In the genomic region with DNA sequence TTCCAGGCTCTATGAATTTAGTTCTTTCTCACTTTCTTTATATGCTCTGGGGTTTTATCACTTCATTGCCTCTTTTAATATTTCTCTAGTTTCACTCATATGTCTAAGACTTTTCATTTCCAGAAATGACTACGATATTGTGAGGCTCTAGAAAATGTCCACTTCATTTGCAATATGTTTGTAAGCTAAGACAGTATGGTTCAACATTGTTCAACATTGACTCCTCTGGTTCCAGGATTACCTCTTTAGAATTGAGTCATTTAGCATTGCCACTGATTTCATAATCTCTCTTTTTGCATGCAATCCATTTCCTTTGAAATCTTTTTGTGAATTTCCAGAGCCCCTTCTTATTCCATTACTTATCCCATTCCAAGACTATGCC, we compare ENCODE assay signal across 8 cellular contexts. TPM values are rescaled to one million over a fixed set of nuclear protein-coding genes. Genes with fewer than 3 reads are reported as not detected.
DNase-seq lines count a peak whose midpoint lies in the region; ATAC-seq, FAIRE-seq and TF ChIP-seq lines count a peak whose summit lies in the region.

No MANE protein-coding gene starts in this region.

- in situ Hi-C loops in GM12878 (cut with MboI): no loop called here

- TF ChIP-seq CTCF in GM12878 (IDR thresholded peaks at IDR 0.05 in 2 of 3, conservative IDR thresholded peaks at IDR 0.05 in 1 of 3; ENCODE audit: control insufficient read depth in 2 of 3, extremely low read depth in 1 of 3, insufficient read depth in 1 of 3, low read depth in 3 of 3, low read length in 3 of 3): no peak

- POLR2A ChIA-PET in GM12878 (lab: Charles Lee): no interaction called here

- CTCF ChIA-PET in GM12878 (lab: Yijun Ruan, JAX): interaction anchor here (0.8 to 5.3 kb wide), 4 partner anchors 15 to 166 kb away, joined by 3 to 15 read pairs (median 6); a partner anchor contains a TSS

- peak overlapping the region; percentile 30; the same call in 1 of the 2 replicates for H3K4me2 ChIP-seq in GM12878 (ENCODE audit: control insufficient read depth, insufficient read depth)

- 0% methylated on average over 1 of the region's 1 CpG for WGBS in GM12878 (ENCODE audit: insufficient coverage, insufficient replicate concordance, low lambda C conversion rate, missing lambda C conversion rate)

- peak; percentile 73 for FAIRE-seq in GM12878 (lab: Jason Lieb, UNC)

- TF ChIP-seq RAD21 in GM12878 (IDR thresholded peaks at IDR 0.05; ENCODE audit: insufficient read depth, low read depth, low read length): no peak

- H3K4me1 ChIP-seq in GM12878 (ENCODE audit: control insufficient read depth, insufficient read depth, low read length) (peaks cover 18% of the 10 kb centered on the region), SJCRH30 (no peaks in the 10 kb centered on the region)

- no peaks in the 10 kb centered on the region for H4K20me1 ChIP-seq in GM12878 (ENCODE audit: control insufficient read depth, insufficient read depth)

- no peaks in the 10 kb centered on the region for H3K36me3 ChIP-seq in GM12878 (ENCODE audit: control insufficient read depth in 2 of 2, insufficient read depth in 2 of 2, low read length in 1 of 2)
- H3K36me3 ChIP-seq in SJCRH30: no peaks in the 10 kb centered on the region

- no peaks in the 10 kb centered on the region for H3K27me3 ChIP-seq in GM12878 (replicated peaks in 1 of 2; ENCODE audit: control insufficient read depth in 2 of 2, insufficient read depth in 2 of 2, low read length in 1 of 2)
- no peaks in the 10 kb centered on the region for H3K27me3 ChIP-seq in SJCRH30

- RAD21 ChIA-PET in GM12878 (lab: Charles Lee; ENCODE audit: unreplicated experiment): no interaction called here

- H3K4me3 ChIP-seq in GM12878 (no peak overlapping the region), SJCRH30 (no peak overlapping the region)

- no peak overlapping the region for H3K27ac ChIP-seq in GM12878 (ENCODE audit: control insufficient read depth, insufficient read depth)
- H3K27ac ChIP-seq in SJCRH30: no peak overlapping the region

- no peaks in the 10 kb centered on the region for H3K9me3 ChIP-seq in GM12878 (replicated peaks; ENCODE audit: control insufficient read depth, insufficient read depth, low read length)
- H3K9me3 ChIP-seq in SJCRH30 (replicated peaks): no peaks in the 10 kb centered on the region

- no peak; a peak in 1 of 4 replicates for TF ChIP-seq EP300 in GM12878 (IDR thresholded peaks at IDR 0.05; ENCODE audit: borderline replicate concordance in 1 of 2, control insufficient read depth in 1 of 2, low read depth in 2 of 2, low read length in 2 of 2)

- intact Hi-C loops in GM12878 (cut with micrococcal nuclease; ENCODE audit: unreplicated experiment): loop anchor here (5.0 kb wide), 1 partner anchor 63 kb away; a partner anchor contains a TSS

- ATAC-seq in GM19467 (IDR thresholded peaks at IDR 0.05; ENCODE audit: unreplicated experiment): peak; percentile 70
- ATAC-seq in HG03439 (IDR thresholded peaks at IDR 0.05; ENCODE audit: unreplicated experiment): peak; percentile 79
- peak; percentile 64 for ATAC-seq in GM12878

- no peaks in the 10 kb centered on the region for H3K79me2 ChIP-seq in GM12878 (ENCODE audit: control insufficient read depth, insufficient read depth, low read length)

- H2AFZ ChIP-seq in GM12878 (ENCODE audit: control insufficient read depth, low read depth, low read length): no peak overlapping the region

- DNase-seq in AG20443 (ENCODE audit: low spot score) (peak; percentile 42), GM12878 (ENCODE audit: low read depth, low spot score) (no peak), NCI-H146 (lab: John Stamatoyannopoulos, UW) (no peak), SK-N-DZ (ENCODE audit: low spot score) (no peak), SJCRH30 (no peak), inferior parietal cortex (ENCODE audit: extremely low spot score) (no peak)

- TF ChIP-seq POLR2A in GM12878 (IDR thresholded peaks at IDR 0.05; ENCODE audit: low read depth, low read length): no peak

- no peak overlapping the region for H3K9ac ChIP-seq in GM12878 (ENCODE audit: control insufficient read depth, insufficient read depth, low read length)

- SMC1A ChIA-PET in GM12878 (lab: Charles Lee; ENCODE audit: uncharacterized antibody, unreplicated experiment): interaction anchor here (0.8 to 1.1 kb wide), 3 partner anchors 9 to 155 kb away, joined by 4 to 6 read pairs (median 5); no protein-coding TSS in a partner anchor

- no TSS peak for BruUV-seq in GM12878 (replicated peaks; lab: Mats Ljungman, UMichigan)

TF ChIP-seq in GM12878, 131 proteins besides CTCF, POLR2A, EP300 and RAD21 (continues in another document):
- peak; percentile 40; the same call in 1 of the 2 replicates for TF ChIP-seq RUNX3 (IDR thresholded peaks at IDR 0.05; ENCODE audit: low read length)
- TF ChIP-seq NFIC (IDR thresholded peaks at IDR 0.05; ENCODE audit: low read depth, low read length): peak; percentile 81
- no peak for TF ChIP-seq CHD1 (IDR thresholded peaks at IDR 0.05; ENCODE audit: low read depth, low read length)
- peak; percentile 40; the same call in 1 of the 2 replicates for TF ChIP-seq IRF4 (IDR thresholded peaks at IDR 0.05; ENCODE audit: low read depth, low read length)
- peak; percentile 59; the same call in 1 of the 2 replicates for TF ChIP-seq FOXM1 (IDR thresholded peaks at IDR 0.05; ENCODE audit: low read depth, low read length)
- 0 out of 2 replicates have a peak, but pooled peaks have one; percentile 54 for TF ChIP-seq MEF2A (IDR thresholded peaks at IDR 0.05; ENCODE audit: insufficient read depth, low read depth, low read length)
- TF ChIP-seq JUNB (IDR thresholded peaks at IDR 0.05): peak; percentile 79
- TF ChIP-seq, protein P1, sequence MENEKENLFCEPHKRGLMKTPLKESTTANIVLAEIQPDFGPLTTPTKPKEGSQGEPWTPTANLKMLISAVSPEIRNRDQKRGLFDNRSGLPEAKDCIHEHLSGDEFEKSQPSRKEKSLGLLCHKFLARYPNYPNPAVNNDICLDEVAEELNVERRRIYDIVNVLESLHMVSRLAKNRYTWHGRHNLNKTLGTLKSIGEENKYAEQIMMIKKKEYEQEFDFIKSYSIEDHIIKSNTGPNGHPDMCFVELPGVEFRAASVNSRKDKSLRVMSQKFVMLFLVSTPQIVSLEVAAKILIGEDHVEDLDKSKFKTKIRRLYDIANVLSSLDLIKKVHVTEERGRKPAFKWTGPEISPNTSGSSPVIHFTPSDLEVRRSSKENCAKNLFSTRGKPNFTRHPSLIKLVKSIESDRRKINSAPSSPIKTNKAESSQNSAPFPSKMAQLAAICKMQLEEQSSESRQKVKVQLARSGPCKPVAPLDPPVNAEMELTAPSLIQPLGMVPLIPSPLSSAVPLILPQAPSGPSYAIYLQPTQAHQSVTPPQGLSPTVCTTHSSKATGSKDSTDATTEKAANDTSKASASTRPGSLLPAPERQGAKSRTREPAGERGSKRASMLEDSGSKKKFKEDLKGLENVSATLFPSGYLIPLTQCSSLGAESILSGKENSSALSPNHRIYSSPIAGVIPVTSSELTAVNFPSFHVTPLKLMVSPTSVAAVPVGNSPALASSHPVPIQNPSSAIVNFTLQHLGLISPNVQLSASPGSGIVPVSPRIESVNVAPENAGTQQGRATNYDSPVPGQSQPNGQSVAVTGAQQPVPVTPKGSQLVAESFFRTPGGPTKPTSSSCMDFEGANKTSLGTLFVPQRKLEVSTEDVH (IDR thresholded peaks at IDR 0.05; ENCODE audit: low read depth, partially characterized antibody): no peak
- TF ChIP-seq, protein P2, sequence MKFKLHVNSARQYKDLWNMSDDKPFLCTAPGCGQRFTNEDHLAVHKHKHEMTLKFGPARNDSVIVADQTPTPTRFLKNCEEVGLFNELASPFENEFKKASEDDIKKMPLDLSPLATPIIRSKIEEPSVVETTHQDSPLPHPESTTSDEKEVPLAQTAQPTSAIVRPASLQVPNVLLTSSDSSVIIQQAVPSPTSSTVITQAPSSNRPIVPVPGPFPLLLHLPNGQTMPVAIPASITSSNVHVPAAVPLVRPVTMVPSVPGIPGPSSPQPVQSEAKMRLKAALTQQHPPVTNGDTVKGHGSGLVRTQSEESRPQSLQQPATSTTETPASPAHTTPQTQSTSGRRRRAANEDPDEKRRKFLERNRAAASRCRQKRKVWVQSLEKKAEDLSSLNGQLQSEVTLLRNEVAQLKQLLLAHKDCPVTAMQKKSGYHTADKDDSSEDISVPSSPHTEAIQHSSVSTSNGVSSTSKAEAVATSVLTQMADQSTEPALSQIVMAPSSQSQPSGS (IDR thresholded peaks at IDR 0.05; ENCODE audit: low read length): peak; percentile 51; the same call in 1 of the 2 replicates

RNA-seq across cellular contexts. Expression of a gene that starts 32.3 kb away (rescaled TPM):
- 1.2 and 1.9 TPM in 2 replicates for total RNA-seq in GM12878 (2013; cell fraction: nucleolus; rRNA removed)
- total RNA-seq in GM12878 (2014; rRNA removed) (0.40 and 0.54 TPM in 2 replicates), GM12878 (2014; rRNA removed; fragmentation: Illumina TruSeq; extraction: Trizol) (0.37 and 0.58 TPM in 2 replicates), GM12878 (2021) (0.38 and 0.58 TPM in 2 replicates)
- polyA plus RNA-seq in GM12878 (2011; ENCODE audit: low read depth): 0.18 TPM
- polyA plus RNA-seq in GM12878 (2011; rRNA removed) (0.17 and 0.24 TPM in 2 replicates), GM12878 (2014; fragmentation: Illumina TruSeq; extraction: Trizol) (0.38 and 0.51 TPM in 2 replicates), GM12878 (2014; fragmentation: Nextera tagmentation; extraction: Ambion mirVana) (under 1 TPM; 0.40 to 0.44 TPM), GM12878 (2014; rRNA removed) (0.15 and 0.32 TPM in 2 replicates), GM12878 (2016; fragmentation: Nextera tagmentation; extraction: Ambion mirVana) (under 1 TPM; 0.53 to 0.63 TPM)
- 0.12 and 0.27 TPM in 2 replicates for polyA plus RNA-seq in GM12878 (2011; cell fraction: cytosol; rRNA removed)
- 0.20 and 0.28 TPM in 2 replicates for polyA plus RNA-seq in GM12878 (2011; cell fraction: nucleus; rRNA removed)
- polyA plus RNA-seq in GM12878 (2012): 0.27 and 0.58 TPM in 2 replicates
- polyA minus RNA-seq in GM12878 (2011; rRNA and poly(A)+ RNA removed): 0.59 and 0.88 TPM in 2 replicates
- 0.31 TPM in 1 of 2 replicates, not detected in the other for polyA minus RNA-seq in GM12878 (2011; cell fraction: cytosol; rRNA and poly(A)+ RNA removed)
- polyA minus RNA-seq in GM12878 (2011; cell fraction: nucleus; rRNA and poly(A)+ RNA removed): 0.36 and 0.96 TPM in 2 replicates
- 0.95 and 1.6 TPM in 2 replicates for polyA plus RNA-seq in SK-N-DZ (2014; cell fraction: cytosol; rRNA removed)
- polyA plus RNA-seq in SK-N-DZ (2014; cell fraction: nucleus; rRNA removed): 0.46 and 1.3 TPM in 2 replicates
- 3.5 and 4.2 TPM in 2 replicates for total RNA-seq in SJCRH30 (2014; rRNA removed; shearing (Covaris generic))
